In the genomic region with DNA sequence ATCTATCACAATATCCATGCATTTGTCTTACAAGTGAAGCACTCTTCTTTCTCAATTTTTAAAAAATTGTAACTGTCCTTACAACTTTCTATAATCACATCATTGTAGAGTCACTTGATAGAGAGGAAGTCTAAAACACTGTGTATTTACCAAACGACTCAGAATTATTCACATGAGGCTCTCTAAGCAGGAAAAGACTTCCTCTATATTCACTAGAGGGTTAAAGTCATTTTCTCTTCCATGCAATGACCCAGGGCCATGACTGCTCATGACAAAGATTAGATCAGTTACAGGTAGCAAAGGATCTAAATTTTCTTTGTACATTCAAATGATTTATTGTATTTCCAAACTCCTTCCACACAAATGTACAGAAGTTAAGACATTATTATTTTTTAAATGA, we compare ENCODE assay signal across 25 cellular contexts.
"Had no signal": no experiment of that assay in that cellular context is flagged by ENCODE, and none has a peak within 500 bp of the region (broad histone marks: within the 10 kb centered on the region; RNA-seq: fewer than 3 reads in every experiment).

No MANE protein-coding gene starts in this region.

- H3K27me3 ChIP-seq: adrenal gland, ascending aorta, brain microvascular endothelial cell, esophagus muscularis mucosa, neutrophil, ovary, thyroid gland had no signal

- DNase-seq: activated CD4-positive, alpha-beta T cell treated with anti-CD3 and anti-CD28 coated beads, Interleukin-2, amount 10 ng/mL, durations not matched to agents 7 days and 5 days; activated CD8-positive, alpha-beta T cell treated with anti-CD3 and anti-CD28 coated beads, Interleukin-2, amount 10 ng/mL, durations not matched to agents 7 days and 5 days; activated naive CD4-positive, alpha-beta T cell; adrenal gland; brain microvascular endothelial cell; central memory CD4-positive, alpha-beta T cell; dermis blood vessel endothelial cell; effector CD8-positive, alpha-beta T cell; glutamatergic neuron; hippocampal formation; left ventricle myocardium superior; ovary; right cardiac atrium; stimulated activated CD4-positive, alpha-beta T cell treated with anti-CD3 and anti-CD28 coated beads, Interleukin-12 subunit alpha, Interleukin-12 subunit beta, amount 100 ng/mL, for 4 hours; stimulated activated CD4-positive, alpha-beta T cell treated with anti-CD3 and anti-CD28 coated beads, Interleukin-4, amount 100 ng/mL, for 4 hours; substantia nigra; thyroid gland had no signal

- ATAC-seq: activated CD4-positive, CD25-positive, alpha-beta regulatory T cell treated with anti-CD3 and anti-CD28 coated beads, Interleukin-2, amount 50 U/mL, for 24 hours; activated CD8-positive, alpha-beta T cell treated with anti-CD3 and anti-CD28 coated beads, Interleukin-2, amount 10 ng/mL, durations not matched to agents 7 days and 5 days; activated T-helper 17 cell treated with anti-CD3 and anti-CD28 coated beads, Interleukin-2, amount 50 U/mL, for 72 hours; left ventricle myocardium superior; natural killer cell treated with Interleukin-12 subunit alpha and Interleukin-12 subunit beta and Interleukin-15 and Interleukin-18, amount 100 ng/mL, for 72 hours; right cardiac atrium had no signal

- H3K27ac Mint-ChIP-seq: activated CD4-positive, alpha-beta T cell treated with anti-CD3 and anti-CD28 coated beads, Interleukin-2, amount 10 ng/mL, durations not matched to agents 7 days and 5 days; activated CD8-positive, alpha-beta T cell treated with anti-CD3 and anti-CD28 coated beads, Interleukin-2, amount 10 ng/mL, durations not matched to agents 7 days and 5 days; activated naive CD8-positive, alpha-beta T cell; activated T-helper 17 cell treated with anti-CD3 and anti-CD28 coated beads, Interleukin-2, amount 50 U/mL, for 72 hours; natural killer cell treated with Interleukin-12 subunit alpha and Interleukin-12 subunit beta and Interleukin-15 and Interleukin-18, amount 100 ng/mL, for 72 hours; stimulated activated naive CD8-positive, alpha-beta T cell treated with anti-CD3 and anti-CD28 coated beads, Interleukin-15, Interleukin-2, amounts not matched to agents 100 ng/mL and 50 ng/mL, for 24 hours had no signal

- H3K27ac ChIP-seq: adrenal gland, ascending aorta, brain microvascular endothelial cell, esophagus muscularis mucosa, neutrophil, ovary, thyroid gland had no signal

- H3K4me3 Mint-ChIP-seq: activated CD4-positive, alpha-beta T cell treated with anti-CD3 and anti-CD28 coated beads, Interleukin-2, amount 10 ng/mL, durations not matched to agents 7 days and 5 days; activated CD8-positive, alpha-beta T cell treated with anti-CD3 and anti-CD28 coated beads, Interleukin-2, amount 10 ng/mL, durations not matched to agents 7 days and 5 days; activated naive CD8-positive, alpha-beta T cell; activated T-helper 17 cell treated with anti-CD3 and anti-CD28 coated beads, Interleukin-2, amount 50 U/mL, for 72 hours; natural killer cell treated with Interleukin-12 subunit alpha and Interleukin-12 subunit beta and Interleukin-15 and Interleukin-18, amount 100 ng/mL, for 72 hours; stimulated activated naive CD8-positive, alpha-beta T cell treated with anti-CD3 and anti-CD28 coated beads, Interleukin-15, Interleukin-2, amounts not matched to agents 100 ng/mL and 50 ng/mL, for 24 hours had no signal

- H3K36me3 ChIP-seq: adrenal gland, ascending aorta, brain microvascular endothelial cell, esophagus muscularis mucosa, neutrophil, ovary, thyroid gland had no signal

- H3K4me3 ChIP-seq: adrenal gland, ascending aorta, esophagus muscularis mucosa, ovary, thyroid gland had no signal

- H3K9me3 Mint-ChIP-seq: activated CD4-positive, alpha-beta T cell treated with anti-CD3 and anti-CD28 coated beads, Interleukin-2, amount 10 ng/mL, durations not matched to agents 7 days and 5 days; activated T-helper 17 cell treated with anti-CD3 and anti-CD28 coated beads, Interleukin-2, amount 50 U/mL, for 72 hours; natural killer cell treated with Interleukin-12 subunit alpha and Interleukin-12 subunit beta and Interleukin-15 and Interleukin-18, amount 100 ng/mL, for 72 hours; stimulated activated naive CD8-positive, alpha-beta T cell treated with anti-CD3 and anti-CD28 coated beads, Interleukin-15, Interleukin-2, amounts not matched to agents 100 ng/mL and 50 ng/mL, for 24 hours had no signal

- H3K27me3 Mint-ChIP-seq: activated naive CD8-positive, alpha-beta T cell; activated T-helper 17 cell treated with anti-CD3 and anti-CD28 coated beads, Interleukin-2, amount 50 U/mL, for 72 hours; stimulated activated naive CD8-positive, alpha-beta T cell treated with anti-CD3 and anti-CD28 coated beads, Interleukin-15, Interleukin-2, amounts not matched to agents 100 ng/mL and 50 ng/mL, for 24 hours had no signal

- H3K9me3 ChIP-seq: adrenal gland, ascending aorta, esophagus muscularis mucosa, neutrophil, ovary, thyroid gland had no signal

- H3K36me3 Mint-ChIP-seq: activated naive CD8-positive, alpha-beta T cell; natural killer cell treated with Interleukin-12 subunit alpha and Interleukin-12 subunit beta and Interleukin-15 and Interleukin-18, amount 100 ng/mL, for 72 hours had no signal
